Comparison of ENCODE assay signal across 2 cellular contexts in the genomic region with DNA sequence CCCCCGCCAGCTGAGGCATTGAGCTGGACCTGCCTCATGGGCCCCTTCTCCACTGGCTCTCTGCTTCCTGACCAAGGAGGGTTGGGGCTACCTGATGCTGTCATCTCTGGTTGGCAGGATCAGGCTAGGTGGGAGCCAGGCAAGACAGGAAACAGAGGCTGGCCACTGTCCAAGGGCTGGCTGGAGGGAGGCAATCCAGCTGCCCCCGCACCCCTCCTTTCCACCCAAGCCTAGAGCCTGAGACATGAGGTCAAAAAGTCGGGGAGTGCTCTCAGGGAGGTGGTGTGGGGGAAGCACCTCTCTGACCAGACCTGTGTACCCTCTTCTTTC.
TF ChIP-seq lines count a peak whose summit lies in the region.

No MANE protein-coding gene starts in this region.

TF ChIP-seq in HEK293, 187 proteins besides CTCF, POLR2A, EP300 and RAD21 (continued from another document):
- TF ChIP-seq, protein P1, sequence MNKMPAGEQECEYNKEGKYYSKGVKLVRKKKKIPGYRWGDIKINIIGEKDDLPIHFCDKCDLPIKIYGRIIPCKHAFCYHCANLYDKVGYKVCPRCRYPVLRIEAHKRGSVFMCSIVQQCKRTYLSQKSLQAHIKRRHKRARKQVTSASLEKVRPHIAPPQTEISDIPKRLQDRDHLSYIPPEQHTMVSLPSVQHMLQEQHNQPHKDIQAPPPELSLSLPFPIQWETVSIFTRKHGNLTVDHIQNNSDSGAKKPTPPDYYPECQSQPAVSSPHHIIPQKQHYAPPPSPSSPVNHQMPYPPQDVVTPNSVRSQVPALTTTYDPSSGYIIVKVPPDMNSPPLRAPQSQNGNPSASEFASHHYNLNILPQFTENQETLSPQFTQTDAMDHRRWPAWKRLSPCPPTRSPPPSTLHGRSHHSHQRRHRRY (tag by site-specific recombination; IDR thresholded peaks at IDR 0.05): no peak
- TF ChIP-seq ZNF416 (tag by site-specific recombination; IDR thresholded peaks at IDR 0.05): no peak
- TF ChIP-seq, protein P2, sequence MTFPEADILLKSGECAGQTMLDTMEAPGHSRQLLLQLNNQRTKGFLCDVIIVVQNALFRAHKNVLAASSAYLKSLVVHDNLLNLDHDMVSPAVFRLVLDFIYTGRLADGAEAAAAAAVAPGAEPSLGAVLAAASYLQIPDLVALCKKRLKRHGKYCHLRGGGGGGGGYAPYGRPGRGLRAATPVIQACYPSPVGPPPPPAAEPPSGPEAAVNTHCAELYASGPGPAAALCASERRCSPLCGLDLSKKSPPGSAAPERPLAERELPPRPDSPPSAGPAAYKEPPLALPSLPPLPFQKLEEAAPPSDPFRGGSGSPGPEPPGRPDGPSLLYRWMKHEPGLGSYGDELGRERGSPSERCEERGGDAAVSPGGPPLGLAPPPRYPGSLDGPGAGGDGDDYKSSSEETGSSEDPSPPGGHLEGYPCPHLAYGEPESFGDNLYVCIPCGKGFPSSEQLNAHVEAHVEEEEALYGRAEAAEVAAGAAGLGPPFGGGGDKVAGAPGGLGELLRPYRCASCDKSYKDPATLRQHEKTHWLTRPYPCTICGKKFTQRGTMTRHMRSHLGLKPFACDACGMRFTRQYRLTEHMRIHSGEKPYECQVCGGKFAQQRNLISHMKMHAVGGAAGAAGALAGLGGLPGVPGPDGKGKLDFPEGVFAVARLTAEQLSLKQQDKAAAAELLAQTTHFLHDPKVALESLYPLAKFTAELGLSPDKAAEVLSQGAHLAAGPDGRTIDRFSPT (tag by site-specific recombination; IDR thresholded peaks at IDR 0.05): peak; percentile 4
TF ChIP-seq in HEK293: peak in this region for 1.

TF ChIP-seq in H1, 55 proteins besides CTCF, POLR2A, EP300 and RAD21 (continued from another document):
- TF ChIP-seq, protein P3, sequence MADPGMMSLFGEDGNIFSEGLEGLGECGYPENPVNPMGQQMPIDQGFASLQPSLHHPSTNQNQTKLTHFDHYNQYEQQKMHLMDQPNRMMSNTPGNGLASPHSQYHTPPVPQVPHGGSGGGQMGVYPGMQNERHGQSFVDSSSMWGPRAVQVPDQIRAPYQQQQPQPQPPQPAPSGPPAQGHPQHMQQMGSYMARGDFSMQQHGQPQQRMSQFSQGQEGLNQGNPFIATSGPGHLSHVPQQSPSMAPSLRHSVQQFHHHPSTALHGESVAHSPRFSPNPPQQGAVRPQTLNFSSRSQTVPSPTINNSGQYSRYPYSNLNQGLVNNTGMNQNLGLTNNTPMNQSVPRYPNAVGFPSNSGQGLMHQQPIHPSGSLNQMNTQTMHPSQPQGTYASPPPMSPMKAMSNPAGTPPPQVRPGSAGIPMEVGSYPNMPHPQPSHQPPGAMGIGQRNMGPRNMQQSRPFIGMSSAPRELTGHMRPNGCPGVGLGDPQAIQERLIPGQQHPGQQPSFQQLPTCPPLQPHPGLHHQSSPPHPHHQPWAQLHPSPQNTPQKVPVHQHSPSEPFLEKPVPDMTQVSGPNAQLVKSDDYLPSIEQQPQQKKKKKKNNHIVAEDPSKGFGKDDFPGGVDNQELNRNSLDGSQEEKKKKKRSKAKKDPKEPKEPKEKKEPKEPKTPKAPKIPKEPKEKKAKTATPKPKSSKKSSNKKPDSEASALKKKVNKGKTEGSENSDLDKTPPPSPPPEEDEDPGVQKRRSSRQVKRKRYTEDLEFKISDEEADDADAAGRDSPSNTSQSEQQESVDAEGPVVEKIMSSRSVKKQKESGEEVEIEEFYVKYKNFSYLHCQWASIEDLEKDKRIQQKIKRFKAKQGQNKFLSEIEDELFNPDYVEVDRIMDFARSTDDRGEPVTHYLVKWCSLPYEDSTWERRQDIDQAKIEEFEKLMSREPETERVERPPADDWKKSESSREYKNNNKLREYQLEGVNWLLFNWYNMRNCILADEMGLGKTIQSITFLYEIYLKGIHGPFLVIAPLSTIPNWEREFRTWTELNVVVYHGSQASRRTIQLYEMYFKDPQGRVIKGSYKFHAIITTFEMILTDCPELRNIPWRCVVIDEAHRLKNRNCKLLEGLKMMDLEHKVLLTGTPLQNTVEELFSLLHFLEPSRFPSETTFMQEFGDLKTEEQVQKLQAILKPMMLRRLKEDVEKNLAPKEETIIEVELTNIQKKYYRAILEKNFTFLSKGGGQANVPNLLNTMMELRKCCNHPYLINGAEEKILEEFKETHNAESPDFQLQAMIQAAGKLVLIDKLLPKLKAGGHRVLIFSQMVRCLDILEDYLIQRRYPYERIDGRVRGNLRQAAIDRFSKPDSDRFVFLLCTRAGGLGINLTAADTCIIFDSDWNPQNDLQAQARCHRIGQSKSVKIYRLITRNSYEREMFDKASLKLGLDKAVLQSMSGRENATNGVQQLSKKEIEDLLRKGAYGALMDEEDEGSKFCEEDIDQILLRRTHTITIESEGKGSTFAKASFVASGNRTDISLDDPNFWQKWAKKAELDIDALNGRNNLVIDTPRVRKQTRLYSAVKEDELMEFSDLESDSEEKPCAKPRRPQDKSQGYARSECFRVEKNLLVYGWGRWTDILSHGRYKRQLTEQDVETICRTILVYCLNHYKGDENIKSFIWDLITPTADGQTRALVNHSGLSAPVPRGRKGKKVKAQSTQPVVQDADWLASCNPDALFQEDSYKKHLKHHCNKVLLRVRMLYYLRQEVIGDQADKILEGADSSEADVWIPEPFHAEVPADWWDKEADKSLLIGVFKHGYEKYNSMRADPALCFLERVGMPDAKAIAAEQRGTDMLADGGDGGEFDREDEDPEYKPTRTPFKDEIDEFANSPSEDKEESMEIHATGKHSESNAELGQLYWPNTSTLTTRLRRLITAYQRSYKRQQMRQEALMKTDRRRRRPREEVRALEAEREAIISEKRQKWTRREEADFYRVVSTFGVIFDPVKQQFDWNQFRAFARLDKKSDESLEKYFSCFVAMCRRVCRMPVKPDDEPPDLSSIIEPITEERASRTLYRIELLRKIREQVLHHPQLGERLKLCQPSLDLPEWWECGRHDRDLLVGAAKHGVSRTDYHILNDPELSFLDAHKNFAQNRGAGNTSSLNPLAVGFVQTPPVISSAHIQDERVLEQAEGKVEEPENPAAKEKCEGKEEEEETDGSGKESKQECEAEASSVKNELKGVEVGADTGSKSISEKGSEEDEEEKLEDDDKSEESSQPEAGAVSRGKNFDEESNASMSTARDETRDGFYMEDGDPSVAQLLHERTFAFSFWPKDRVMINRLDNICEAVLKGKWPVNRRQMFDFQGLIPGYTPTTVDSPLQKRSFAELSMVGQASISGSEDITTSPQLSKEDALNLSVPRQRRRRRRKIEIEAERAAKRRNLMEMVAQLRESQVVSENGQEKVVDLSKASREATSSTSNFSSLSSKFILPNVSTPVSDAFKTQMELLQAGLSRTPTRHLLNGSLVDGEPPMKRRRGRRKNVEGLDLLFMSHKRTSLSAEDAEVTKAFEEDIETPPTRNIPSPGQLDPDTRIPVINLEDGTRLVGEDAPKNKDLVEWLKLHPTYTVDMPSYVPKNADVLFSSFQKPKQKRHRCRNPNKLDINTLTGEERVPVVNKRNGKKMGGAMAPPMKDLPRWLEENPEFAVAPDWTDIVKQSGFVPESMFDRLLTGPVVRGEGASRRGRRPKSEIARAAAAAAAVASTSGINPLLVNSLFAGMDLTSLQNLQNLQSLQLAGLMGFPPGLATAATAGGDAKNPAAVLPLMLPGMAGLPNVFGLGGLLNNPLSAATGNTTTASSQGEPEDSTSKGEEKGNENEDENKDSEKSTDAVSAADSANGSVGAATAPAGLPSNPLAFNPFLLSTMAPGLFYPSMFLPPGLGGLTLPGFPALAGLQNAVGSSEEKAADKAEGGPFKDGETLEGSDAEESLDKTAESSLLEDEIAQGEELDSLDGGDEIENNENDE (IDR thresholded peaks at IDR 0.05; ENCODE audit: insufficient replicate concordance, low read length): no peak
- TF ChIP-seq BACH1 (IDR thresholded peaks at IDR 0.05; ENCODE audit: low read length): no peak
- no peak for TF ChIP-seq POU5F1 (IDR thresholded peaks at IDR 0.05; ENCODE audit: low read depth, low read length)
- no peak for TF ChIP-seq TAF7 (optimal IDR thresholded peaks at IDR 0.05; ENCODE audit: borderline replicate concordance, low read depth, low read length)
